In the genomic region with DNA sequence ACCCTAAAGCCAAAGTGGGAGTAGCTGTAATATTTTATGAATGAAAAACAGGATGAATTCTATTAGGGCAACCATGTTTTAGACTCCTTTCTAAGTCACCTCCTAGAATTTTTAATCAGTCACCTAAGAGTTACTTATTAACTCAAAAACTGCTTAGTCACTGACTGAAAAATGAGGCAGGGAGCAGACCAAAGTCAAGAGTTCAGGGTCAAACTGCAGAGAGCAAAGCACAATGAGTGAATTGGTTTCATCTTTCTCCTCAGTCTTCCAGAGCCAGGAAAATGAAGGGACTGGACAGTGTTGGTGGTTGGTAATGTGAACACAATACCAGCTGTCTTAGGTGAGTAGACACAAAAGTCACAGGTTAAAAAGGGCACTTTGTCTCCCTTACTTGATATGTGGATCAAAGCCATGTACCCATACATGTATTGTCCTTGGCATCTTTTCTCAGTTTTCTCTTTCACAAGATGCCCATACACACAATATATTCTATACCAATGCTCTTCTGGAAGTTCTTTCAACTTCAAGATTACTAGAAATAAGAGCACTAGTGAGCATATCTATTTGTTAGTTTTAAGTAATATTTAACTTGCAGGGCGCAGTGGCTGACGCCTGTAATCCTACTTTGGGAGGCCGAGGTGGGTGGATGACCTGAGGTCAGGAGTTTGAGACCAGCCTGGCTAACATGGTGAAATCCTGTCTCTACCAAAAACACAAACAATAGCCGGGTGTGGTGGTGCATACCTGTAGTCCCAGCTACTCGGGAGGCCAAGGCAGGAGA, we compare ENCODE assay signal across 1 cellular context.
A peak's percentile ranks its signal among the peaks of the same experiment; 100 is the strongest.
TF ChIP-seq lines count a peak whose summit lies in the region.

No MANE protein-coding gene starts in this region.

TF ChIP-seq in HepG2, 621 proteins besides CTCF, POLR2A, EP300 and RAD21 (continued from another document and continues in another):
- TF ChIP-seq, protein P1, sequence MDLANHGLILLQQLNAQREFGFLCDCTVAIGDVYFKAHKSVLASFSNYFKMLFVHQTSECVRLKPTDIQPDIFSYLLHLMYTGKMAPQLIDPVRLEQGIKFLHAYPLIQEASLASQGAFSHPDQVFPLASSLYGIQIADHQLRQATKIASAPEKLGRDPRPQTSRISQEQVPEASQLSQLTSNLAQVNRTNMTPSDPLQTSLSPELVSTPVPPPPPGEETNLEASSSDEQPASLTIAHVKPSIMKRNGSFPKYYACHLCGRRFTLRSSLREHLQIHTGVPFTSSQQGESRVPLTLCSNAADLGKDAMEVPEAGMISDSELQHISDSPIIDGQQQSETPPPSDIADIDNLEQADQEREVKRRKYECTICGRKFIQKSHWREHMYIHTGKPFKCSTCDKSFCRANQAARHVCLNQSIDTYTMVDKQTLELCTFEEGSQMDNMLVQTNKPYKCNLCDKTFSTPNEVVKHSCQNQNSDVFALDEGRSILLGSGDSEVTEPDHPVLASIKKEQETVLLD (CRISPR knock-in tag; IDR thresholded peaks at IDR 0.05; ENCODE audit: low read depth), result no peak
- TF ChIP-seq NCOA2 (CRISPR knock-in tag; IDR thresholded peaks at IDR 0.05) (peak; percentile 93), PLRG1 (conservative IDR thresholded peaks at IDR 0.05) (no peak), SP5 (CRISPR knock-in tag; IDR thresholded peaks at IDR 0.05; ENCODE audit: borderline replicate concordance, low read depth) (no peak), ZNF570 (CRISPR knock-in tag; IDR thresholded peaks at IDR 0.05; ENCODE audit: borderline replicate concordance) (no peak), ZNF879 (CRISPR knock-in tag; IDR thresholded peaks at IDR 0.05) (no peak), ZNF460 (CRISPR knock-in tag; IDR thresholded peaks at IDR 0.05; ENCODE audit: borderline replicate concordance) (peak; percentile 96), LCORL (IDR thresholded peaks at IDR 0.05) (no peak), LCORL (CRISPR knock-in tag; IDR thresholded peaks at IDR 0.05) (peak; percentile 76), NR1H2 (CRISPR knock-in tag; IDR thresholded peaks at IDR 0.05; ENCODE audit: borderline replicate concordance, low read depth) (no peak), PTBP1 (IDR thresholded peaks at IDR 0.05; ENCODE audit: low read depth, low read length, poor library complexity, severe bottlenecking) (no peak), PCBP1 (IDR thresholded peaks at IDR 0.05; ENCODE audit: borderline replicate concordance, low read depth, low read length) (no peak), FOXC1 (CRISPR knock-in tag; IDR thresholded peaks at IDR 0.05; ENCODE audit: borderline replicate concordance) (no peak), SIX4 (CRISPR knock-in tag; IDR thresholded peaks at IDR 0.05) (peak; percentile 98), ZNF772 (CRISPR knock-in tag; IDR thresholded peaks at IDR 0.05) (no peak), EHMT2 (IDR thresholded peaks at IDR 0.05; ENCODE audit: borderline replicate concordance, low read depth, low read length) (peak; percentile 89), ATF1 (CRISPR knock-in tag; IDR thresholded peaks at IDR 0.05) (peak; percentile 64; the same call in 1 of the 2 replicates), HNRNPK (IDR thresholded peaks at IDR 0.05; ENCODE audit: low read depth, low read length, poor library complexity, severe bottlenecking) (no peak), ZNF501 (CRISPR knock-in tag; IDR thresholded peaks at IDR 0.05) (no peak), THAP11 (CRISPR knock-in tag; IDR thresholded peaks at IDR 0.05) (peak; percentile 56; the same call in 1 of the 2 replicates), SP2 (CRISPR knock-in tag; IDR thresholded peaks at IDR 0.05) (no peak), ZNF441 (CRISPR knock-in tag; IDR thresholded peaks at IDR 0.05; ENCODE audit: borderline replicate concordance) (no peak), ZFP41 (CRISPR knock-in tag; IDR thresholded peaks at IDR 0.05; ENCODE audit: borderline replicate concordance) (no peak), ZFP37 (CRISPR knock-in tag; IDR thresholded peaks at IDR 0.05; ENCODE audit: borderline replicate concordance) (no peak), PPARG (CRISPR knock-in tag; conservative IDR thresholded peaks at IDR 0.05) (peak; percentile 82)
- TF ChIP-seq, protein P2, sequence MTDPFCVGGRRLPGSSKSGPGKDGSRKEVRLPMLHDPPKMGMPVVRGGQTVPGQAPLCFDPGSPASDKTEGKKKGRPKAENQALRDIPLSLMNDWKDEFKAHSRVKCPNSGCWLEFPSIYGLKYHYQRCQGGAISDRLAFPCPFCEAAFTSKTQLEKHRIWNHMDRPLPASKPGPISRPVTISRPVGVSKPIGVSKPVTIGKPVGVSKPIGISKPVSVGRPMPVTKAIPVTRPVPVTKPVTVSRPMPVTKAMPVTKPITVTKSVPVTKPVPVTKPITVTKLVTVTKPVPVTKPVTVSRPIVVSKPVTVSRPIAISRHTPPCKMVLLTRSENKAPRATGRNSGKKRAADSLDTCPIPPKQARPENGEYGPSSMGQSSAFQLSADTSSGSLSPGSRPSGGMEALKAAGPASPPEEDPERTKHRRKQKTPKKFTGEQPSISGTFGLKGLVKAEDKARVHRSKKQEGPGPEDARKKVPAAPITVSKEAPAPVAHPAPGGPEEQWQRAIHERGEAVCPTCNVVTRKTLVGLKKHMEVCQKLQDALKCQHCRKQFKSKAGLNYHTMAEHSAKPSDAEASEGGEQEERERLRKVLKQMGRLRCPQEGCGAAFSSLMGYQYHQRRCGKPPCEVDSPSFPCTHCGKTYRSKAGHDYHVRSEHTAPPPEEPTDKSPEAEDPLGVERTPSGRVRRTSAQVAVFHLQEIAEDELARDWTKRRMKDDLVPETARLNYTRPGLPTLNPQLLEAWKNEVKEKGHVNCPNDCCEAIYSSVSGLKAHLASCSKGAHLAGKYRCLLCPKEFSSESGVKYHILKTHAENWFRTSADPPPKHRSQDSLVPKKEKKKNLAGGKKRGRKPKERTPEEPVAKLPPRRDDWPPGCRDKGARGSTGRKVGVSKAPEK (CRISPR knock-in tag; IDR thresholded peaks at IDR 0.05; ENCODE audit: borderline replicate concordance), result no peak
- TF ChIP-seq, protein P3, sequence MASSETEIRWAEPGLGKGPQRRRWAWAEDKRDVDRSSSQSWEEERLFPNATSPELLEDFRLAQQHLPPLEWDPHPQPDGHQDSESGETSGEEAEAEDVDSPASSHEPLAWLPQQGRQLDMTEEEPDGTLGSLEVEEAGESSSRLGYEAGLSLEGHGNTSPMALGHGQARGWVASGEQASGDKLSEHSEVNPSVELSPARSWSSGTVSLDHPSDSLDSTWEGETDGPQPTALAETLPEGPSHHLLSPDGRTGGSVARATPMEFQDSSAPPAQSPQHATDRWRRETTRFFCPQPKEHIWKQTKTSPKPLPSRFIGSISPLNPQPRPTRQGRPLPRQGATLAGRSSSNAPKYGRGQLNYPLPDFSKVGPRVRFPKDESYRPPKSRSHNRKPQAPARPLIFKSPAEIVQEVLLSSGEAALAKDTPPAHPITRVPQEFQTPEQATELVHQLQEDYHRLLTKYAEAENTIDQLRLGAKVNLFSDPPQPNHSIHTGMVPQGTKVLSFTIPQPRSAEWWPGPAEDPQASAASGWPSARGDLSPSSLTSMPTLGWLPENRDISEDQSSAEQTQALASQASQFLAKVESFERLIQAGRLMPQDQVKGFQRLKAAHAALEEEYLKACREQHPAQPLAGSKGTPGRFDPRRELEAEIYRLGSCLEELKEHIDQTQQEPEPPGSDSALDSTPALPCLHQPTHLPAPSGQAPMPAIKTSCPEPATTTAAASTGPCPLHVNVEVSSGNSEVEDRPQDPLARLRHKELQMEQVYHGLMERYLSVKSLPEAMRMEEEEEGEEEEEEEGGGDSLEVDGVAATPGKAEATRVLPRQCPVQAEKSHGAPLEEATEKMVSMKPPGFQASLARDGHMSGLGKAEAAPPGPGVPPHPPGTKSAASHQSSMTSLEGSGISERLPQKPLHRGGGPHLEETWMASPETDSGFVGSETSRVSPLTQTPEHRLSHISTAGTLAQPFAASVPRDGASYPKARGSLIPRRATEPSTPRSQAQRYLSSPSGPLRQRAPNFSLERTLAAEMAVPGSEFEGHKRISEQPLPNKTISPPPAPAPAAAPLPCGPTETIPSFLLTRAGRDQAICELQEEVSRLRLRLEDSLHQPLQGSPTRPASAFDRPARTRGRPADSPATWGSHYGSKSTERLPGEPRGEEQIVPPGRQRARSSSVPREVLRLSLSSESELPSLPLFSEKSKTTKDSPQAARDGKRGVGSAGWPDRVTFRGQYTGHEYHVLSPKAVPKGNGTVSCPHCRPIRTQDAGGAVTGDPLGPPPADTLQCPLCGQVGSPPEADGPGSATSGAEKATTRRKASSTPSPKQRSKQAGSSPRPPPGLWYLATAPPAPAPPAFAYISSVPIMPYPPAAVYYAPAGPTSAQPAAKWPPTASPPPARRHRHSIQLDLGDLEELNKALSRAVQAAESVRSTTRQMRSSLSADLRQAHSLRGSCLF (CRISPR knock-in tag; IDR thresholded peaks at IDR 0.05; ENCODE audit: borderline replicate concordance), result no peak
- TF ChIP-seq, protein P4, sequence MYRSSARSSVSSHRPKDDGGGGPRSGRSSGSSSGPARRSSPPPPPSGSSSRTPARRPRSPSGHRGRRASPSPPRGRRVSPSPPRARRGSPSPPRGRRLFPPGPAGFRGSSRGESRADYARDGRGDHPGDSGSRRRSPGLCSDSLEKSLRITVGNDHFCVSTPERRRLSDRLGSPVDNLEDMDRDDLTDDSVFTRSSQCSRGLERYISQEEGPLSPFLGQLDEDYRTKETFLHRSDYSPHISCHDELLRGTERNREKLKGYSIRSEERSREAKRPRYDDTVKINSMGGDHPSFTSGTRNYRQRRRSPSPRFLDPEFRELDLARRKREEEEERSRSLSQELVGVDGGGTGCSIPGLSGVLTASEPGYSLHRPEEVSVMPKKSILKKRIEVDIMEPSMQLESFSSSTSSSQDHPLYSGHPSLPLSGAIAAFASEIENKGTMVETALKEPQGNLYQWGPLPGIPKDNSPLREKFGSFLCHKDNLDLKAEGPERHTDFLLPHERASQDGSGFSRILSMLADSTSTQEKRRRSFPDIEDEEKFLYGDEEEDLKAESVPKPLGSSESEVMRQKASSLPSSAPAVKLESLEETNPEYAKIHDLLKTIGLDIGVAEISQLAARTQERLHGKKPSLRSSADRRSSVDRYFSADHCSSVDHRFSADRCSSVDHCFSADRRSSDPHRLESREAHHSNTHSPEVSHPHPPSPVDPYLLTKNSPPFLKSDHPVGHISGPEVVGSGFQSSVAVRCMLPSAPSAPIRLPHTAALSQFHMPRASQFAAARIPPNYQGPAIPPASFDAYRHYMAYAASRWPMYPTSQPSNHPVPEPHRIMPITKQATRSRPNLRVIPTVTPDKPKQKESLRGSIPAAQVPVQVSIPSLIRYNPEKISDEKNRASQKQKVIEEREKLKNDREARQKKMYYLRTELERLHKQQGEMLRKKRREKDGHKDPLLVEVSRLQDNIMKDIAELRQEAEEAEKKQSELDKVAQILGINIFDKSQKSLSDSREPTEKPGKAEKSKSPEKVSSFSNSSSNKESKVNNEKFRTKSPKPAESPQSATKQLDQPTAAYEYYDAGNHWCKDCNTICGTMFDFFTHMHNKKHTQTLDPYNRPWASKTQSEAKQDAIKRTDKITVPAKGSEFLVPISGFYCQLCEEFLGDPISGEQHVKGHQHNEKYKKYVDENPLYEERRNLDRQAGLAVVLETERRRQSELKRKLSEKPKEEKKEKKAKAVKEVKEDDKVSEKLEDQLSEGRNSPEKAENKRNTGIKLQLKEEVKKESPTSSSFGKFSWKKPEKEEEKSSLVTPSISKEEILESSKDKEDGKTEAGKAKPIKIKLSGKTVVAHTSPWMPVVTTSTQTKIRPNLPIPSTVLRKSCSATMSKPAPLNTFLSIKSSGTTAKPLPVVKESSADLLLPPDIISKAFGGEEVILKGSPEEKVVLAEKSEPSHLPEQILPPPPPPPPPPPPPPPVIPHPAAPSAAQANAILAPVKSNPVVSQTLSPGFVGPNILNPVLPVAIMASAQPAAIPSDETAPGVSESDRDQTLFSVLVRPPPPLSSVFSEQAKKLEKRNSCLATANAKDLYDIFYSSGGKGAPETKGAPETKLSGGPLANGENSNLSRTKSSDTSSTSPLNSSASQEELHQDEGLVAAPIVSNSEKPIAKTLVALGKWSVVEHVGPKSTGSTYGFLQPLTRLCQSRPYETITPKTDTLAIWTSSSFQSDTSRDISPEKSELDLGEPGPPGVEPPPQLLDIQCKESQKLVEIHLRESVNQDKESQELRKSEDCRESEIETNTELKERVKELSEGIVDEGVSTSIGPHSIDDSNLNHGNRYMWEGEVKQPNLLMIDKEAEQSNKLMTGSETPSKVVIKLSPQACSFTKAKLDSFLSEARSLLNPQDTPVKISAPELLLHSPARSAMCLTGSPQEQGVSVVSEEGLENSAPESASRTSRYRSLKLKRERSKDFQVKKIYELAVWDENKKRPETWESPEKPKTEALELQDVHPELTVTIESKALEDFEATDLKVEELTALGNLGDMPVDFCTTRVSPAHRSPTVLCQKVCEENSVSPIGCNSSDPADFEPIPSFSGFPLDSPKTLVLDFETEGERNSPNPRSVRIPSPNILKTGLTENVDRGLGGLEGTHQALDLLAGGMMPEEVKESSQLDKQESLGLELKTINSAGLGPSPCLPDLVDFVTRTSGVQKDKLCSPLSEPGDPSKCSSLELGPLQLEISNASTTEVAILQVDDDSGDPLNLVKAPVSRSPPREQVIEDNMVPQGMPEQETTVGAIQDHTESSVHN (CRISPR knock-in tag; IDR thresholded peaks at IDR 0.05), result no peak
- TF ChIP-seq, protein P5, sequence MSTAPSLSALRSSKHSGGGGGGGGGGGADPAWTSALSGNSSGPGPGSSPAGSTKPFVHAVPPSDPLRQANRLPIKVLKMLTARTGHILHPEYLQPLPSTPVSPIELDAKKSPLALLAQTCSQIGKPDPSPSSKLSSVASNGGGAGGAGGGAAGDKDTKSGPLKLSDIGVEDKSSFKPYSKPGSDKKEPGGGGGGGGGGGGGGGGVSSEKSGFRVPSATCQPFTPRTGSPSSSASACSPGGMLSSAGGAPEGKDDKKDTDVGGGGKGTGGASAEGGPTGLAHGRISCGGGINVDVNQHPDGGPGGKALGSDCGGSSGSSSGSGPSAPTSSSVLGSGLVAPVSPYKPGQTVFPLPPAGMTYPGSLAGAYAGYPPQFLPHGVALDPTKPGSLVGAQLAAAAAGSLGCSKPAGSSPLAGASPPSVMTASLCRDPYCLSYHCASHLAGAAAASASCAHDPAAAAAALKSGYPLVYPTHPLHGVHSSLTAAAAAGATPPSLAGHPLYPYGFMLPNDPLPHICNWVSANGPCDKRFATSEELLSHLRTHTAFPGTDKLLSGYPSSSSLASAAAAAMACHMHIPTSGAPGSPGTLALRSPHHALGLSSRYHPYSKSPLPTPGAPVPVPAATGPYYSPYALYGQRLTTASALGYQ (CRISPR knock-in tag; IDR thresholded peaks at IDR 0.05), result peak; percentile 78; the same call in 1 of the 2 replicates
- TF ChIP-seq, protein P6, sequence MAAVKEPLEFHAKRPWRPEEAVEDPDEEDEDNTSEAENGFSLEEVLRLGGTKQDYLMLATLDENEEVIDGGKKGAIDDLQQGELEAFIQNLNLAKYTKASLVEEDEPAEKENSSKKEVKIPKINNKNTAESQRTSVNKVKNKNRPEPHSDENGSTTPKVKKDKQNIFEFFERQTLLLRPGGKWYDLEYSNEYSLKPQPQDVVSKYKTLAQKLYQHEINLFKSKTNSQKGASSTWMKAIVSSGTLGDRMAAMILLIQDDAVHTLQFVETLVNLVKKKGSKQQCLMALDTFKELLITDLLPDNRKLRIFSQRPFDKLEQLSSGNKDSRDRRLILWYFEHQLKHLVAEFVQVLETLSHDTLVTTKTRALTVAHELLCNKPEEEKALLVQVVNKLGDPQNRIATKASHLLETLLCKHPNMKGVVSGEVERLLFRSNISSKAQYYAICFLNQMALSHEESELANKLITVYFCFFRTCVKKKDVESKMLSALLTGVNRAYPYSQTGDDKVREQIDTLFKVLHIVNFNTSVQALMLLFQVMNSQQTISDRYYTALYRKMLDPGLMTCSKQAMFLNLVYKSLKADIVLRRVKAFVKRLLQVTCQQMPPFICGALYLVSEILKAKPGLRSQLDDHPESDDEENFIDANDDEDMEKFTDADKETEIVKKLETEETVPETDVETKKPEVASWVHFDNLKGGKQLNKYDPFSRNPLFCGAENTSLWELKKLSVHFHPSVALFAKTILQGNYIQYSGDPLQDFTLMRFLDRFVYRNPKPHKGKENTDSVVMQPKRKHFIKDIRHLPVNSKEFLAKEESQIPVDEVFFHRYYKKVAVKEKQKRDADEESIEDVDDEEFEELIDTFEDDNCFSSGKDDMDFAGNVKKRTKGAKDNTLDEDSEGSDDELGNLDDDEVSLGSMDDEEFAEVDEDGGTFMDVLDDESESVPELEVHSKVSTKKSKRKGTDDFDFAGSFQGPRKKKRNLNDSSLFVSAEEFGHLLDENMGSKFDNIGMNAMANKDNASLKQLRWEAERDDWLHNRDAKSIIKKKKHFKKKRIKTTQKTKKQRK (IDR thresholded peaks at IDR 0.05; ENCODE audit: low read length), result no peak
